Comparison of ENCODE assay signal across 1 cellular context in genomic region chr4:8297141-8297601, GRCh38.
TF ChIP-seq lines count a peak whose summit lies in the region.

No MANE protein-coding gene starts in this region.

TF ChIP-seq in WTC11, 78 proteins besides CTCF, POLR2A, EP300 and RAD21 (continued from another document):
- TF ChIP-seq ZNF281 (CRISPR knock-in tag; IDR thresholded peaks at IDR 0.05) (no peak), ZNF121 (CRISPR knock-in tag; IDR thresholded peaks at IDR 0.05) (no peak)
